ENCODE assay signal across 8 cellular contexts in the genomic region with DNA sequence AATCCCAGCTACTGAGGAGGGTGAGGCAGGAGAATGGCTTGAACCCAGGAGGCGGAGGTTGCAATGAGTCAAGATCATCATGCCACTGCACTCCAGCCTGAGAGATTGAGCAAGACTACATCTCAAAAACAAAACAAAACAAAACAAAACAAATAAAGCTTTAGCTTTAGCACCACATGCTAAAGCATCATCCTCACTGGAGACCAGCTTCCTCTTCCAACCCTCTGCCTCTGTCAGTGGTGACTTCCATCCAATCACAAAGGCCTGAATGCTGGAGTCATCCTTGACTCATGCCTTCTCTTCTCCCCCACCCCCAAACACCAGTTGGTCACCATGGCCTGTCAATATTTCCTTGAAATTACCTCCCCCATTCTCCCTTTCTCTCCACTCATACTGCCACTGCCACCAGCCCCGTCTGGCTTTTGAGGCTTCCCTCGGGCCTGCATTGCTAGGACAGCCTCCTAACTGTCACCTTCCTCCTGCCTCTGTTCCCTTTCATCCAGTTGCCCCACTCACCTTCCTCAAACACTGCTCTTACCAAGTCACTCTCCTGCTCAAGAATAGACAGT. TPM values are rescaled to one million over a fixed set of nuclear protein-coding genes. Genes with fewer than 3 reads are reported as not detected.
A peak's percentile ranks its signal among the peaks of the same experiment; 100 is the strongest.
DNase-seq lines count a peak whose midpoint lies in the region; TF ChIP-seq lines count a peak whose summit lies in the region.

No MANE protein-coding gene starts in this region.

- H3K4me3 ChIP-seq in AG10803 (ENCODE audit: low read length): no peak overlapping the region

- peaks cover 5% of the 10 kb centered on the region for H3K27me3 Mint-ChIP-seq in activated T-helper 2 cell treated with anti-CD3 and anti-CD28 coated beads, Interferon-gamma antibody, Interleukin-2, Interleukin-4, amounts not matched to agents 10 μg/mL and 5 μg/mL and 100 μg/mL, durations not matched to agents 14 hours and 24 hours and 36 hours (ENCODE audit: low read depth)

- DNase-seq in AG10803 (ENCODE audit: low read depth) (peak; percentile 93), HPDE6-E6E7 (ENCODE audit: extremely low spot score) (peak; percentile 97), medulla oblongata (ENCODE audit: extremely low spot score) (peak; percentile 77), NCI-H2227 treated with DMSO at 0.1 percent for 48 hours (lab: John Stamatoyannopoulos, UW) (no peak), UCSD-AML1 (lab: John Stamatoyannopoulos, UW; ENCODE audit: unreplicated experiment) (no peak), retina (no peak), HUDEP-2 (lab: John Stamatoyannopoulos, UW; ENCODE audit: unreplicated experiment in 76 of 76) (no peak)
- DNase-seq in activated T-helper 2 cell treated with anti-CD3 and anti-CD28 coated beads, Interferon-gamma antibody, Interleukin-2, Interleukin-4, amounts not matched to agents 10 μg/mL and 5 μg/mL and 100 μg/mL, durations not matched to agents 14 hours and 24 hours and 36 hours (ENCODE audit: low spot score): no peak

- no peak overlapping the region for H3K4me3 Mint-ChIP-seq in activated T-helper 2 cell treated with anti-CD3 and anti-CD28 coated beads, Interferon-gamma antibody, Interleukin-2, Interleukin-4, amounts not matched to agents 10 μg/mL and 5 μg/mL and 100 μg/mL, durations not matched to agents 14 hours and 24 hours and 36 hours (ENCODE audit: low read depth)

- H3K36me3 Mint-ChIP-seq in activated T-helper 2 cell treated with anti-CD3 and anti-CD28 coated beads, Interferon-gamma antibody, Interleukin-2, Interleukin-4, amounts not matched to agents 10 μg/mL and 5 μg/mL and 100 μg/mL, durations not matched to agents 14 hours and 24 hours and 36 hours (ENCODE audit: low read depth): no peaks in the 10 kb centered on the region

- peaks cover 16% of the 10 kb centered on the region for H3K4me1 Mint-ChIP-seq in activated T-helper 2 cell treated with anti-CD3 and anti-CD28 coated beads, Interferon-gamma antibody, Interleukin-2, Interleukin-4, amounts not matched to agents 10 μg/mL and 5 μg/mL and 100 μg/mL, durations not matched to agents 14 hours and 24 hours and 36 hours (ENCODE audit: low read depth)

- intact Hi-C loops in activated T-helper 2 cell treated with anti-CD3 and anti-CD28 coated beads, Interferon-gamma antibody, Interleukin-2, Interleukin-4, amounts not matched to agents 10 μg/mL and 5 μg/mL and 100 μg/mL, durations not matched to agents 14 hours and 24 hours and 36 hours (cut with micrococcal nuclease): no loop called here

- TF ChIP-seq CTCF in AG10803 (conservative IDR thresholded peaks at IDR 0.05; ENCODE audit: low read length): no peak

- no peaks in the 10 kb centered on the region for H3K9me3 Mint-ChIP-seq in activated T-helper 2 cell treated with anti-CD3 and anti-CD28 coated beads, Interferon-gamma antibody, Interleukin-2, Interleukin-4, amounts not matched to agents 10 μg/mL and 5 μg/mL and 100 μg/mL, durations not matched to agents 14 hours and 24 hours and 36 hours

- peak overlapping the region; percentile 1 for H3K27ac Mint-ChIP-seq in activated T-helper 2 cell treated with anti-CD3 and anti-CD28 coated beads, Interferon-gamma antibody, Interleukin-2, Interleukin-4, amounts not matched to agents 10 μg/mL and 5 μg/mL and 100 μg/mL, durations not matched to agents 14 hours and 24 hours and 36 hours

RNA-seq across cellular contexts. Expression of gene ZNF385A, which starts 1.4 kb away (rescaled TPM):
- 0.60 and 0.78 TPM in 2 replicates for total RNA-seq in activated T-helper 2 cell treated with anti-CD3 and anti-CD28 coated beads, Interferon-gamma antibody, Interleukin-2, Interleukin-4, amounts not matched to agents 10 μg/mL and 5 μg/mL and 100 μg/mL, durations not matched to agents 14 hours and 24 hours and 36 hours

RNA-seq across cellular contexts. Expression of gene GPR84, which starts 18.8 kb away (rescaled TPM):
- total RNA-seq in activated T-helper 2 cell treated with anti-CD3 and anti-CD28 coated beads, Interferon-gamma antibody, Interleukin-2, Interleukin-4, amounts not matched to agents 10 μg/mL and 5 μg/mL and 100 μg/mL, durations not matched to agents 14 hours and 24 hours and 36 hours: 1.8 and 2.3 TPM in 2 replicates

RNA-seq across cellular contexts. Expression of gene ITGA5, which starts 35.9 kb away (rescaled TPM):
- 41.4 and 41.5 TPM in 2 replicates for total RNA-seq in activated T-helper 2 cell treated with anti-CD3 and anti-CD28 coated beads, Interferon-gamma antibody, Interleukin-2, Interleukin-4, amounts not matched to agents 10 μg/mL and 5 μg/mL and 100 μg/mL, durations not matched to agents 14 hours and 24 hours and 36 hours

RNA-seq across cellular contexts. Expression of gene COPZ1, which starts 58.2 kb away (rescaled TPM):
- 108 and 109 TPM in 2 replicates for total RNA-seq in activated T-helper 2 cell treated with anti-CD3 and anti-CD28 coated beads, Interferon-gamma antibody, Interleukin-2, Interleukin-4, amounts not matched to agents 10 μg/mL and 5 μg/mL and 100 μg/mL, durations not matched to agents 14 hours and 24 hours and 36 hours

Comparison
In these comparisons a context has a peak if more than half of its experiments do, and no peak if none do; other contexts are left out.
1. DNase-seq: peak in AG10803 (single experiment), HPDE6-E6E7 (single experiment) and medulla oblongata (single experiment); none in activated T-helper 2 cell treated with anti-CD3 and anti-CD28 coated beads, Interferon-gamma antibody, Interleukin-2, Interleukin-4, amounts not matched to agents 10 μg/mL and 5 μg/mL and 100 μg/mL, durations not matched to agents 14 hours and 24 hours and 36 hours (single experiment), NCI-H2227 treated with DMSO at 0.1 percent for 48 hours (single experiment), UCSD-AML1 (single experiment), retina (single experiment) and HUDEP-2 (0 of 76).